Comparison of ENCODE assay signal across 10 cellular contexts in genomic region chr10:78852856-78853255, GRCh38.
DNase-seq lines count a peak whose midpoint lies in the region; ATAC-seq, FAIRE-seq and TF ChIP-seq lines count a peak whose summit lies in the region.
"Had no signal": no experiment of that assay in that cellular context is flagged by ENCODE, and none has a peak within 500 bp of the region (broad histone marks: within the 10 kb centered on the region; RNA-seq: fewer than 3 reads in every experiment).

No MANE protein-coding gene starts in this region.

- H3K27me3 ChIP-seq in endodermal cell (ENCODE audit: control insufficient read depth, insufficient read depth, low read length, poor library complexity, severe bottlenecking) (no peaks in the 10 kb centered on the region), pancreas (no peaks in the 10 kb centered on the region)

- DNase-seq in NCI-H146 (lab: John Stamatoyannopoulos, UW) (peak; percentile 18), NCI-H146 treated with DMSO at 0.1 percent for 48 hours (lab: John Stamatoyannopoulos, UW; ENCODE audit: unreplicated experiment) (no peak), OCI-M1 (lab: John Stamatoyannopoulos, UW) (peak; percentile 28), endodermal cell (peak; percentile 88), pancreas (peak in 4 of 6 donors; percentile 27 to 61 (median 46)), nucleus accumbens (lab: John Stamatoyannopoulos, UW) (no peak), head of caudate nucleus (no peak), G401 (ENCODE audit: low spot score) (no peak)

- TF ChIP-seq CTCF in endodermal cell (conservative IDR thresholded peaks at IDR 0.05), result peak; percentile 85
- peak; percentile 10 to 18 (median 14) for TF ChIP-seq CTCF in pancreas (IDR thresholded peaks at IDR 0.05)

- peak; percentile 62 to 80 (median 75) for ATAC-seq in pancreas

- intact Hi-C loops in pancreas (cut with DNase I) (no loop called here), head of caudate nucleus (cut with DNase I) (loop anchor here (10.0 kb wide), 1 partner anchor 342 kb away; no protein-coding TSS in a partner anchor)

- in situ Hi-C loops in G401 (cut with HindIII; ENCODE audit: low sequenced_read_pairs), result no loop called here

- H3K36me3 ChIP-seq in endodermal cell (ENCODE audit: control insufficient read depth, insufficient read depth, low read length) (no peaks in the 10 kb centered on the region), pancreas (no peaks in the 10 kb centered on the region)

- H3K9ac ChIP-seq in endodermal cell (ENCODE audit: extremely low read depth, low read length, poor library complexity, severe bottlenecking), result no peak overlapping the region

- no peak overlapping the region for H3K27ac Mint-ChIP-seq in endodermal cell
- H3K27ac Mint-ChIP-seq: dendritic cell treated with granulocyte-macrophage colony-stimulating factor and Interleukin-4, amounts not matched to agents 40 ng/mL and 50 ng/mL, for 4 days had no signal

- FAIRE-seq in pancreas (lab: Jason Lieb, UNC), result no peak

- H3K27me3 Mint-ChIP-seq in endodermal cell (ENCODE audit: insufficient read depth), result peaks cover 1% of the 10 kb centered on the region

- H3K9me3 ChIP-seq in endodermal cell (ENCODE audit: control insufficient read depth, low read length) (no peaks in the 10 kb centered on the region), pancreas (no peaks in the 10 kb centered on the region)

- no peaks in the 10 kb centered on the region for H3K4me1 ChIP-seq in endodermal cell (ENCODE audit: control insufficient read depth, insufficient read depth, low read length)
- no peaks in the 10 kb centered on the region for H3K4me1 ChIP-seq in pancreas

- 66 to 83% methylated on average over 3 of the region's 3 CpGs for WGBS in endodermal cell (ENCODE audit: insufficient coverage in 1 of 2, insufficient read length in 1 of 2), 2 experiments
- WGBS in pancreas, 2 donors, result 43 to 59% methylated on average over 3 of the region's 3 CpGs

- H3K9me3 Mint-ChIP-seq in endodermal cell, result no peaks in the 10 kb centered on the region
- H3K9me3 Mint-ChIP-seq: dendritic cell treated with granulocyte-macrophage colony-stimulating factor and Interleukin-4, amounts not matched to agents 40 ng/mL and 50 ng/mL, for 4 days had no signal

- H3K4me3 ChIP-seq in endodermal cell (ENCODE audit: low read length) (no peak overlapping the region), pancreas (no peak overlapping the region)
- H3K4me3 ChIP-seq: SK-N-MC had no signal

- H3K36me3 Mint-ChIP-seq in endodermal cell (ENCODE audit: low read depth), result no peaks in the 10 kb centered on the region

- no peak overlapping the region for H3K4me3 Mint-ChIP-seq in endodermal cell
- H3K4me3 Mint-ChIP-seq: dendritic cell treated with granulocyte-macrophage colony-stimulating factor and Interleukin-4, amounts not matched to agents 40 ng/mL and 50 ng/mL, for 4 days had no signal

- H3K27ac ChIP-seq in endodermal cell (ENCODE audit: low read depth, low read length) (no peak overlapping the region), pancreas (no peak overlapping the region)
- H3K27ac ChIP-seq: SK-N-MC had no signal

- H3K4me1 Mint-ChIP-seq in endodermal cell, result peaks cover 5% of the 10 kb centered on the region

Comparison
In these comparisons a context has a peak if more than half of its experiments do, and no peak if none do; other contexts are left out.
1. DNase-seq: peak in NCI-H146 (single experiment), OCI-M1 (single experiment), endodermal cell (single experiment) and pancreas (4 of 6); none in NCI-H146 treated with DMSO at 0.1 percent for 48 hours (single experiment), nucleus accumbens (0 of 56), head of caudate nucleus (0 of 42) and G401 (single experiment).